ENCODE assay signal across 29 cellular contexts in the genomic region with DNA sequence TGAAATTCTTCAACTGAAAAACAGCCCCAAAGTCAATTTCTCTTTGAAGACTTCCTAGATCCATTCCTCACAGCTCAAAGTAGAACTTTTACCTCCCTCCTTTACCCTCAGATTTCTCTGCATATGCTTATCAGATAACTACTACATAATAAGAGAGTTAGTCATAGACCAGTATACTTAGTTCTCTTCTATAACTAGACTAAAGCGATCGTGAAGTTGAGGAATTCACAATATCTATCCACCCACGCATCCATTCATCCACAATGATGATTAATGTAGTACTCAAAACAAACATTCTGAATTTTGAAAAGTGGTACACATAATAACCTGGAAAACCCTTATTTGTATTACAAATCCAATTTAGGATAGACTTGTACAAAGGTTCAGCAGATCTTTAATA.
DNase-seq lines count a peak whose midpoint lies in the region; ATAC-seq, FAIRE-seq and TF ChIP-seq lines count a peak whose summit lies in the region.
"Had no signal": no experiment of that assay in that cellular context is flagged by ENCODE, and none has a peak within 500 bp of the region (broad histone marks: within the 10 kb centered on the region; RNA-seq: fewer than 3 reads in every experiment).

No MANE protein-coding gene starts in this region.

- H3K36me3 ChIP-seq in bronchial epithelial cell (ENCODE audit: control insufficient read depth, insufficient read depth, low read length) = no peaks in the 10 kb centered on the region
- H3K36me3 ChIP-seq: BE2C, heart left ventricle, tibial artery had no signal

- DNase-seq in HS-5 (ENCODE audit: low read depth) = peak; percentile 49
- DNase-seq in RKO (ENCODE audit: low spot score) = peak; percentile 1
- DNase-seq in bronchial epithelial cell (ENCODE audit: low read depth) = peak; percentile 95
- DNase-seq in renal cortical epithelial cell (ENCODE audit: low read depth) = peak; percentile 4
- no peak for DNase-seq in activated CD4-positive, alpha-beta T cell treated with anti-CD3 and anti-CD28 coated beads for 4 hours
- DNase-seq: activated CD4-positive, alpha-beta memory T cell treated with anti-CD3 and anti-CD28 coated beads, Interleukin-2, amount 10 ng/mL, durations not matched to agents 7 days and 5 days; activated CD4-positive, CD25-positive, alpha-beta regulatory T cell treated with anti-CD3 and anti-CD28 coated beads, Interleukin-2, amount 50 U/mL, for 72 hours; activated CD8-positive, alpha-beta memory T cell treated with anti-CD3 and anti-CD28 coated beads, Interleukin-2, amount 50 U/mL, for 4 hours; activated naive CD4-positive, alpha-beta T cell treated with anti-CD3 and anti-CD28 coated beads, Interleukin-2, amount 10 ng/mL, durations not matched to agents 7 days and 5 days; BE2C; caudate nucleus; CD8-positive, alpha-beta T cell; foreskin fibroblast; heart left ventricle; naive thymus-derived CD8-positive, alpha-beta T cell; NCI-H1092 treated with DMSO at 0.1 percent for 48 hours; NCI-H187; NCI-H2171 treated with DMSO at 0.1 percent for 48 hours; NCI-H510A treated with DMSO at 0.1 percent for 48 hours; psoas muscle; Right ventricle myocardium superior; stimulated activated CD4-positive, alpha-beta T cell treated with anti-CD3 and anti-CD28 coated beads, Interleukin-15, amount 100 ng/mL, for 24 hours; stimulated activated CD4-positive, alpha-beta T cell treated with anti-CD3 and anti-CD28 coated beads, Interleukin-4, amount 100 ng/mL, for 4 hours; tibial artery had no signal

- FAIRE-seq in bronchial epithelial cell (lab: Jason Lieb, UNC) = no peak
- FAIRE-seq: GM19239 had no signal

- TF ChIP-seq CTCF in bronchial epithelial cell (IDR thresholded peaks at IDR 0.05; ENCODE audit: insufficient read depth, low read length, severe bottlenecking) = no peak

- H3K4me3 ChIP-seq in bronchial epithelial cell (ENCODE audit: low read depth, low read length) = no peak overlapping the region
- H3K4me3 ChIP-seq: heart left ventricle, lung, psoas muscle, tibial artery had no signal

- ATAC-seq in HG03097 (IDR thresholded peaks at IDR 0.05; ENCODE audit: low FRiP score, unreplicated experiment) (no peak), HG02571 (IDR thresholded peaks at IDR 0.05; ENCODE audit: unreplicated experiment) (no peak)
- ATAC-seq: CD8-positive, alpha-beta T cell; esophagus mucosa; heart left ventricle; naive thymus-derived CD8-positive, alpha-beta T cell; psoas muscle had no signal

- H3K27me3 ChIP-seq in bronchial epithelial cell (ENCODE audit: control insufficient read depth, insufficient read depth, low read length) = no peaks in the 10 kb centered on the region
- H3K27me3 ChIP-seq: BE2C, heart left ventricle, tibial artery had no signal

Comparison
In these comparisons a context has a peak if more than half of its experiments do, and no peak if none do; other contexts are left out.
1. DNase-seq: peak in HS-5 (single experiment), RKO (single experiment), bronchial epithelial cell (single experiment) and renal cortical epithelial cell (single experiment); none in activated CD4-positive, alpha-beta T cell treated with anti-CD3 and anti-CD28 coated beads for 4 hours (0 of 2).